In genomic region chr1:32247983-32248889, GRCh38 we compare ENCODE assay signal across 1 cellular context.
TF ChIP-seq lines count a peak whose summit lies in the region.

No MANE protein-coding gene starts in this region.

TF ChIP-seq in endothelial cell of umbilical vein, 7 proteins besides CTCF, POLR2A, EP300 and RAD21:
- peak; percentile 22 for TF ChIP-seq EZH2 (IDR thresholded peaks at IDR 0.05; ENCODE audit: borderline replicate concordance, low read depth, low read length, severe bottlenecking)
- no peak for TF ChIP-seq FOS (IDR thresholded peaks at IDR 0.05; ENCODE audit: borderline replicate concordance, insufficient read depth, low read length)
- no peak for TF ChIP-seq MAX (IDR thresholded peaks at IDR 0.05; ENCODE audit: insufficient read depth, insufficient read length)
- TF ChIP-seq JUN (IDR thresholded peaks at IDR 0.05; ENCODE audit: borderline replicate concordance, insufficient read depth, insufficient read length, low read depth): no peak
- TF ChIP-seq GATA2 (IDR thresholded peaks at IDR 0.05; ENCODE audit: insufficient read depth, insufficient read length, low read depth, low read length): no peak
